ENCODE assay signal across 31 cellular contexts in genomic region chr12:105674871-105675699, GRCh38.
DNase-seq lines count a peak whose midpoint lies in the region; ATAC-seq and TF ChIP-seq lines count a peak whose summit lies in the region.
"Had no signal": no experiment of that assay in that cellular context is flagged by ENCODE, and none has a peak within 500 bp of the region (broad histone marks: within the 10 kb centered on the region; RNA-seq: fewer than 3 reads in every experiment).

No MANE protein-coding gene starts in this region.

- H3K36me3 Mint-ChIP-seq in stimulated activated naive B cell treated with anti-CD40 and anti-IgM and Interleukin-4, amounts not matched to agents 10 μg/mL and 1 μg/mL and 100 μg/mL, for 72 hours = no peaks in the 10 kb centered on the region
- H3K36me3 Mint-ChIP-seq: memory B cell, type B pancreatic cell had no signal

- peak overlapping the region; percentile 6 for H3K27ac ChIP-seq in colonic mucosa
- peak overlapping the region in 3 of 4 donors; percentile 34 to 67 (median 46) for H3K27ac ChIP-seq in gastrocnemius medialis
- H3K27ac ChIP-seq: foreskin keratinocyte, WERI-Rb-1 had no signal

- H3K27ac Mint-ChIP-seq in stimulated activated naive B cell treated with anti-CD40 and anti-IgM and Interleukin-4, amounts not matched to agents 10 μg/mL and 1 μg/mL and 100 μg/mL, for 72 hours = no peak overlapping the region
- H3K27ac Mint-ChIP-seq: activated naive CD4-positive, alpha-beta T cell treated with anti-CD3 and anti-CD28 coated beads, Interleukin-2, amount 50 U/mL, for 24 hours; activated T-helper 2 cell treated with anti-CD3 and anti-CD28 coated beads, Interferon-gamma antibody, Interleukin-2, Interleukin-4, amounts not matched to agents 10 μg/mL and 5 μg/mL and 100 μg/mL, durations not matched to agents 14 hours and 24 hours and 36 hours; GM23338; memory B cell; type B pancreatic cell had no signal

- no peaks in the 10 kb centered on the region for H3K36me3 ChIP-seq in colonic mucosa
- no peaks in the 10 kb centered on the region for H3K36me3 ChIP-seq in gastrocnemius medialis
- H3K36me3 ChIP-seq: WERI-Rb-1 had no signal

- H3K9ac ChIP-seq in colonic mucosa (ENCODE audit: low read depth in 2 of 2, low read length in 2 of 2) = no peak overlapping the region

- H3K4me3 Mint-ChIP-seq in stimulated activated naive B cell treated with anti-CD40 and anti-IgM and Interleukin-4, amounts not matched to agents 10 μg/mL and 1 μg/mL and 100 μg/mL, for 72 hours = no peak overlapping the region
- H3K4me3 Mint-ChIP-seq: activated naive CD4-positive, alpha-beta T cell treated with anti-CD3 and anti-CD28 coated beads, Interleukin-2, amount 50 U/mL, for 24 hours; GM23338; memory B cell; type B pancreatic cell had no signal

- H3K27me3 Mint-ChIP-seq in stimulated activated naive B cell treated with anti-CD40 and anti-IgM and Interleukin-4, amounts not matched to agents 10 μg/mL and 1 μg/mL and 100 μg/mL, for 72 hours = peaks cover 4 to 8% of the 10 kb centered on the region in 2 donors
- H3K27me3 Mint-ChIP-seq: type B pancreatic cell had no signal

- no peaks in the 10 kb centered on the region for H3K4me1 Mint-ChIP-seq in stimulated activated naive B cell treated with anti-CD40 and anti-IgM and Interleukin-4, amounts not matched to agents 10 μg/mL and 1 μg/mL and 100 μg/mL, for 72 hours
- H3K4me1 Mint-ChIP-seq: activated naive CD4-positive, alpha-beta T cell treated with anti-CD3 and anti-CD28 coated beads, Interleukin-2, amount 50 U/mL, for 24 hours; GM23338; memory B cell had no signal

- no peaks in the 10 kb centered on the region for H3K27me3 ChIP-seq in colonic mucosa
- no peaks in the 10 kb centered on the region for H3K27me3 ChIP-seq in gastrocnemius medialis
- H3K27me3 ChIP-seq: foreskin keratinocyte had no signal

- no peak overlapping the region for H3K4me3 ChIP-seq in colonic mucosa
- H3K4me3 ChIP-seq in gastrocnemius medialis = no peak overlapping the region
- H3K4me3 ChIP-seq: GM23338 had no signal

- H3K9me3 Mint-ChIP-seq in stimulated activated naive B cell treated with anti-CD40 and anti-IgM and Interleukin-4, amounts not matched to agents 10 μg/mL and 1 μg/mL and 100 μg/mL, for 72 hours = peaks cover 4% of the 10 kb centered on the region in 2 donors
- H3K9me3 Mint-ChIP-seq: activated T-helper 2 cell treated with anti-CD3 and anti-CD28 coated beads, Interferon-gamma antibody, Interleukin-2, Interleukin-4, amounts not matched to agents 10 μg/mL and 5 μg/mL and 100 μg/mL, durations not matched to agents 14 hours and 24 hours and 36 hours; GM23338; type B pancreatic cell had no signal

- ATAC-seq in left colon = peak; percentile 30
- no peak for ATAC-seq in gastrocnemius medialis
- no peak for ATAC-seq in HG02759 (IDR thresholded peaks at IDR 0.05; ENCODE audit: unreplicated experiment)
- ATAC-seq in stimulated activated naive B cell treated with anti-CD40 and anti-IgM and Interleukin-4, amounts not matched to agents 10 μg/mL and 1 μg/mL and 100 μg/mL, for 72 hours (replicated peaks) = no peak
- no peak for ATAC-seq in sciatic nerve
- ATAC-seq: foreskin keratinocyte, GM23338, left cardiac atrium, right cardiac atrium had no signal

- intact Hi-C loops in colonic mucosa (cut with DNase I) = no loop called here
- intact Hi-C loops in left colon (cut with DNase I, micrococcal nuclease) = no loop called here
- intact Hi-C loops in gastrocnemius medialis (cut with DNase I; ENCODE audit: low total_unique reads) = no loop called here
- intact Hi-C loops in sciatic nerve (cut with DNase I) = no loop called here

- no peak for TF ChIP-seq POLR2A in gastrocnemius medialis (IDR thresholded peaks at IDR 0.05)

- no peaks in the 10 kb centered on the region for H3K9me3 ChIP-seq in colonic mucosa
- H3K9me3 ChIP-seq in gastrocnemius medialis = no peaks in the 10 kb centered on the region

- in situ Hi-C loops in gastrocnemius medialis (cut with MboI; ENCODE audit: low sequenced_read_pairs in 4 of 4) = no loop called here

- TF ChIP-seq CTCF in colonic mucosa (IDR thresholded peaks at IDR 0.05) (no peak), gastrocnemius medialis (IDR thresholded peaks at IDR 0.05 in 4 of 5, conservative IDR thresholded peaks at IDR 0.05 in 1 of 5) (no peak)

- H3K4me1 ChIP-seq in colonic mucosa (no peaks in the 10 kb centered on the region), gastrocnemius medialis (peaks cover 29 to 48% of the 10 kb centered on the region in 2 donors)
- H3K4me1 ChIP-seq: foreskin keratinocyte had no signal

- peak; percentile 65 for DNase-seq in EH (ENCODE audit: low read depth)
- no peak for DNase-seq in colonic mucosa
- DNase-seq in left colon = no peak
- DNase-seq in gastrocnemius medialis = no peak
- no peak for DNase-seq in KG1 (lab: John Stamatoyannopoulos, UW)
- no peak for DNase-seq in stimulated activated naive B cell treated with anti-CD40 and anti-IgM and Interleukin-4, amounts not matched to agents 10 μg/mL and 1 μg/mL and 100 μg/mL, for 72 hours
- no peak for DNase-seq in sciatic nerve (ENCODE audit: low spot score)
- DNase-seq: activated CD4-positive, alpha-beta T cell treated with anti-CD3 and anti-CD28 coated beads for 48 hours; activated CD8-positive, alpha-beta memory T cell treated with anti-CD3 and anti-CD28 coated beads for 24 hours; activated T-cell treated with anti-CD3 and anti-CD28 coated beads for 4 hours; amygdala; Calu3; DND-41; effector memory CD4-positive, alpha-beta T cell; erythroblast; foreskin keratinocyte; hippocampal formation; left cardiac atrium; NCI-H1092 treated with DMSO at 0.1 percent for 48 hours; NCI-H1694 treated with DMSO at 0.1 percent for 48 hours; NCI-H446; posterior cingulate gyrus; stimulated activated CD4-positive, alpha-beta T cell treated with anti-CD3 and anti-CD28 coated beads, Interleukin-4, amount 100 ng/mL, for 1 hour; WERI-Rb-1 had no signal
